ENCODE assay signal across 24 cellular contexts in genomic region chr15:91891788-91892187, GRCh38. TPM values are rescaled to one million over a fixed set of nuclear protein-coding genes. Genes with fewer than 3 reads are reported as not detected.
A peak's percentile ranks its signal among the peaks of the same experiment; 100 is the strongest.
DNase-seq lines count a peak whose midpoint lies in the region; ATAC-seq and TF ChIP-seq lines count a peak whose summit lies in the region.
"Had no signal": no experiment of that assay in that cellular context is flagged by ENCODE, and none has a peak within 500 bp of the region (broad histone marks: within the 10 kb centered on the region; RNA-seq: fewer than 3 reads in every experiment).

No MANE protein-coding gene starts in this region.

- H3K36me3 Mint-ChIP-seq in effector memory CD8-positive, alpha-beta T cell (ENCODE audit: insufficient read depth), result no peaks in the 10 kb centered on the region
- peaks cover 7% of the 10 kb centered on the region for H3K36me3 Mint-ChIP-seq in activated CD8-positive, alpha-beta T cell treated with anti-CD3 and anti-CD28 coated beads for 36 hours (ENCODE audit: low read depth)

- H3K9me3 ChIP-seq in RWPE2 (ENCODE audit: severe bottlenecking) (no peaks in the 10 kb centered on the region), heart right ventricle (peaks cover 0 to 9% (median 0%) of the 10 kb centered on the region in 11 donors)
- H3K9me3 ChIP-seq: SK-N-SH, transverse colon had no signal

- no peak overlapping the region for H3K4me3 Mint-ChIP-seq in effector memory CD8-positive, alpha-beta T cell
- H3K4me3 Mint-ChIP-seq in activated CD8-positive, alpha-beta T cell treated with anti-CD3 and anti-CD28 coated beads for 36 hours, result no peak overlapping the region
- H3K4me3 Mint-ChIP-seq: activated naive CD4-positive, alpha-beta T cell treated with anti-CD3 and anti-CD28 coated beads, Interleukin-2, amount 50 U/mL, for 24 hours; CD4-positive, CD25-positive, alpha-beta regulatory T cell; memory B cell; neural progenitor cell; T-helper 17 cell had no signal

- peaks cover 44 to 70% of the 10 kb centered on the region in 2 donors for H3K4me1 Mint-ChIP-seq in effector memory CD8-positive, alpha-beta T cell (ENCODE audit: low read depth in 2 of 2)
- H3K4me1 Mint-ChIP-seq in activated CD8-positive, alpha-beta T cell treated with anti-CD3 and anti-CD28 coated beads for 36 hours (ENCODE audit: low read depth), result peaks cover 2% of the 10 kb centered on the region
- H3K4me1 Mint-ChIP-seq: memory B cell had no signal

- ATAC-seq in RWPE2 (ENCODE audit: low read depth) (no peak), heart right ventricle (peak; percentile 36 to 70 (median 54))
- no peak for ATAC-seq in effector memory CD8-positive, alpha-beta T cell (replicated peaks)
- ATAC-seq in activated CD8-positive, alpha-beta T cell treated with anti-CD3 and anti-CD28 coated beads for 36 hours, result no peak
- ATAC-seq: T-helper 17 cell had no signal

- CTCF ChIA-PET in activated CD8-positive, alpha-beta T cell treated with anti-CD3 and anti-CD28 coated beads for 36 hours (lab: Charles Lee), result no interaction called here

- no peak overlapping the region for H3K27ac Mint-ChIP-seq in effector memory CD8-positive, alpha-beta T cell
- no peak overlapping the region for H3K27ac Mint-ChIP-seq in activated CD8-positive, alpha-beta T cell treated with anti-CD3 and anti-CD28 coated beads for 36 hours
- H3K27ac Mint-ChIP-seq: activated naive CD4-positive, alpha-beta T cell treated with anti-CD3 and anti-CD28 coated beads, Interleukin-2, amount 50 U/mL, for 24 hours; CD4-positive, CD25-positive, alpha-beta regulatory T cell; memory B cell; neural progenitor cell; progenitor cell of endocrine pancreas had no signal

- H3K27me3 Mint-ChIP-seq in effector memory CD8-positive, alpha-beta T cell, result no peaks in the 10 kb centered on the region
- no peaks in the 10 kb centered on the region for H3K27me3 Mint-ChIP-seq in activated CD8-positive, alpha-beta T cell treated with anti-CD3 and anti-CD28 coated beads for 36 hours
- H3K27me3 Mint-ChIP-seq: activated naive CD4-positive, alpha-beta T cell treated with anti-CD3 and anti-CD28 coated beads, Interleukin-2, amount 50 U/mL, for 24 hours; CD4-positive, CD25-positive, alpha-beta regulatory T cell; memory B cell; progenitor cell of endocrine pancreas; T-helper 17 cell had no signal

- DNase-seq in COLO668 (lab: John Stamatoyannopoulos, UW; ENCODE audit: unreplicated experiment), result peak; percentile 17
- DNase-seq in NCI-H1105 treated with DMSO at 0.1 percent for 48 hours (lab: John Stamatoyannopoulos, UW), result peak; percentile 73
- DNase-seq in RWPE2 (ENCODE audit: low spot score), result no peak
- DNase-seq in heart right ventricle, result peak; percentile 28 to 38
- no peak for DNase-seq in effector memory CD8-positive, alpha-beta T cell
- no peak for DNase-seq in activated CD8-positive, alpha-beta T cell treated with anti-CD3 and anti-CD28 coated beads for 36 hours
- no peak for DNase-seq in NCI-H2107 (lab: John Stamatoyannopoulos, UW)
- no peak for DNase-seq in H7
- DNase-seq: activated CD4-positive, alpha-beta T cell treated with anti-CD3 and anti-CD28 coated beads, Interleukin-2, amount 50 U/mL, for 1 hour; anterior cingulate cortex; CD4-positive, CD25-positive, alpha-beta regulatory T cell; dermis blood vessel endothelial cell; DMS 273 treated with DMSO at 0.1 percent for 48 hours; glutamatergic neuron; NCI-H1436 treated with DMSO at 0.1 percent for 48 hours; NCI-H345; SK-N-SH; stomach; T-helper 17 cell; transverse colon had no signal

- H3K27me3 ChIP-seq in RWPE2 (ENCODE audit: insufficient read depth, poor library complexity, severe bottlenecking) (no peaks in the 10 kb centered on the region), heart right ventricle (no peaks in the 10 kb centered on the region), H7 (ENCODE audit: control insufficient read depth, insufficient read depth, low read length) (no peaks in the 10 kb centered on the region)
- H3K27me3 ChIP-seq: neural progenitor cell, stomach, transverse colon had no signal

- H3K27ac ChIP-seq in RWPE2 (ENCODE audit: poor library complexity, severe bottlenecking), result peak overlapping the region; percentile 62
- peak overlapping the region in 7 of 10 donors; percentile 9 to 68 (median 46) for H3K27ac ChIP-seq in heart right ventricle
- H3K27ac ChIP-seq: neural progenitor cell, stomach, transverse colon had no signal

- POLR2A ChIA-PET in activated CD8-positive, alpha-beta T cell treated with anti-CD3 and anti-CD28 coated beads for 36 hours (lab: Charles Lee), result interaction anchor here (0.8 kb wide), 1 partner anchor 10 kb away, joined by 3 read pairs; no protein-coding TSS in a partner anchor

- H3K4me1 ChIP-seq in RWPE2 (ENCODE audit: insufficient read depth, poor library complexity, severe bottlenecking) (peaks cover 36% of the 10 kb centered on the region), heart right ventricle (peaks cover under 1 to 86% (median 68%) of the 10 kb centered on the region in 9 donors)

- WGBS in heart right ventricle, 2 donors, result 51 to 63% methylated on average over 2 of the region's 2 CpGs

- H3K36me3 ChIP-seq in RWPE2 (ENCODE audit: low read depth) (no peaks in the 10 kb centered on the region), heart right ventricle (no peaks in the 10 kb centered on the region), H7 (replicated peaks; ENCODE audit: control insufficient read depth, insufficient read depth, low read length) (no peaks in the 10 kb centered on the region)
- H3K36me3 ChIP-seq: neural progenitor cell, stomach, transverse colon had no signal

- intact Hi-C loops in heart right ventricle (cut with DNase I), result no loop called here
- intact Hi-C loops in activated CD8-positive, alpha-beta T cell treated with anti-CD3 and anti-CD28 coated beads for 36 hours (cut with micrococcal nuclease), result no loop called here

- H3K4me3 ChIP-seq in RWPE2 (ENCODE audit: severe bottlenecking), result no peak overlapping the region
- no peak overlapping the region for H3K4me3 ChIP-seq in heart right ventricle
- no peak overlapping the region for H3K4me3 ChIP-seq in H7 (ENCODE audit: insufficient read depth, low read depth, low read length)
- H3K4me3 ChIP-seq: neural progenitor cell, stomach, transverse colon had no signal

- no peak for TF ChIP-seq CTCF in RWPE2 (IDR thresholded peaks at IDR 0.05; ENCODE audit: poor library complexity, severe bottlenecking)
- TF ChIP-seq CTCF in heart right ventricle (IDR thresholded peaks at IDR 0.05), result no peak
- TF ChIP-seq CTCF in activated CD8-positive, alpha-beta T cell treated with anti-CD3 and anti-CD28 coated beads for 36 hours (IDR thresholded peaks at IDR 0.05), result no peak

- H3K9me3 Mint-ChIP-seq in effector memory CD8-positive, alpha-beta T cell, result no peaks in the 10 kb centered on the region
- H3K9me3 Mint-ChIP-seq in activated CD8-positive, alpha-beta T cell treated with anti-CD3 and anti-CD28 coated beads for 36 hours, result no peaks in the 10 kb centered on the region
- H3K9me3 Mint-ChIP-seq: activated naive CD4-positive, alpha-beta T cell treated with anti-CD3 and anti-CD28 coated beads, Interleukin-2, amount 50 U/mL, for 24 hours; neural progenitor cell had no signal

RNA-seq across cellular contexts. Expression of gene SLCO3A1, which starts 38.3 kb away (rescaled TPM):
- 10 to 100 TPM; 33.9 to 57.2 (median 46.9) TPM for total RNA-seq in heart right ventricle
- polyA plus RNA-seq in heart right ventricle, result 10 to 100 TPM; 37.8 to 40.6 TPM
- total RNA-seq in activated CD8-positive, alpha-beta T cell treated with anti-CD3 and anti-CD28 coated beads for 36 hours, result 1 to 10 TPM; 4.2 to 4.8 TPM
- 1.4 and 2.5 TPM in 2 replicates for total RNA-seq in H7 (2014; rRNA removed; shearing (Covaris generic))

Comparison
In these comparisons a context has a peak if more than half of its experiments do, and no peak if none do; other contexts are left out.
1. DNase-seq: peak in COLO668 (single experiment), NCI-H1105 treated with DMSO at 0.1 percent for 48 hours (single experiment) and heart right ventricle (2 of 2); none in RWPE2 (single experiment), effector memory CD8-positive, alpha-beta T cell (0 of 3), activated CD8-positive, alpha-beta T cell treated with anti-CD3 and anti-CD28 coated beads for 36 hours (single experiment), NCI-H2107 (single experiment) and H7 (single experiment).
2. ATAC-seq: peak in heart right ventricle (8 of 8); none in RWPE2 (single experiment), effector memory CD8-positive, alpha-beta T cell (single experiment) and activated CD8-positive, alpha-beta T cell treated with anti-CD3 and anti-CD28 coated beads for 36 hours (single experiment).
3. RNA of gene SLCO3A1, which starts 38.3 kb away (total RNA-seq): 33.9 to 57.2 TPM in heart right ventricle; 4.2 to 4.8 TPM in activated CD8-positive, alpha-beta T cell treated with anti-CD3 and anti-CD28 coated beads for 36 hours and 1.4 to 2.5 TPM in H7; every median in the first group is over 4 times any median in the second.